ENCODE assay signal across 13 cellular contexts in the genomic region with DNA sequence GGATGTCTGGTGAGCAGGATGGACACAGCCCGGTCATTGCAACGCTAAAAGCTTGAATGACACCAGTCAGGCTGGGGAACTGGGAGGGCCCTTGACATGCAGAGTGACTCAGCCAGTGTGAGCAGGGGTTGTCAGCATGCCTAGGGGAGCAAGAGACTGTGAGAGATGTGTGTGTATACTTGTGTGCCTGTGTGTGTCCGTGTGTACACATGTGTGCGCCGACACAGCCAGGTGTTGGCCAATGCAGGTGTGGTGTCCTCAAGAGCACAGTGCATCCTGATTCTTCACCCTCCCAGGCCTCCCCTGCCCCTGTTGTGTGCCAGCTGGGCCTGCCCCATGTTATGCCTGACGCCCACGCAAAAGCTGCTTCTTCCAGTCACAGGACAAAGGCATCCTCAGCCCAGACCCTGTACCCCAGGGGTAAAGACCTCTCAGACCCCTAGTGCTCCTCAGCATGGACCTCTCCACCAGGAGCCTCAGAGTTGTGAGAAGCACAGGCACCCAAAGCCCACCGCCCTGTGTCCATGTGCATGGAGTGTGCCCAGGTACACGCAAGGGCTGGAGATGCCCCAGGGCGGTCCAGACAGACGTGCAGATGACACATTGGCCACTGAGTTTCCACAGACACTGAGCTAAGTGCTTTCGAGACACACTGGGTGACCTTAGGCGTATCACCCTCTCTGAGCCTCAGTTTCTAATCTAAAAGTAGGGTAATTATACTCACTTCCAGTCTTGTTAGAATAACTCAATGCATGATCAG. TPM values are rescaled to one million over a fixed set of nuclear protein-coding genes. Genes with fewer than 3 reads are reported as not detected.
A peak's percentile ranks its signal among the peaks of the same experiment; 100 is the strongest.
DNase-seq lines count a peak whose midpoint lies in the region; ATAC-seq and TF ChIP-seq lines count a peak whose summit lies in the region.
"Had no signal": no experiment of that assay in that cellular context is flagged by ENCODE, and none has a peak within 500 bp of the region (broad histone marks: within the 10 kb centered on the region; RNA-seq: fewer than 3 reads in every experiment).

No MANE protein-coding gene starts in this region.

- dilution Hi-C loops in IMR-90 (cut with HindIII; ENCODE audit: low sequenced_read_pairs, unreplicated experiment) = no loop called here
- dilution Hi-C loops in mammary epithelial cell (cut with HindIII; ENCODE audit: low sequenced_read_pairs) = loop anchor here (5.0 kb wide), 5 partner anchors 34 to 284 kb away; no protein-coding TSS in a partner anchor

- H3K27me3 ChIP-seq in IMR-90 (ENCODE audit: control insufficient read depth, insufficient read depth, low read length) (no peaks in the 10 kb centered on the region), mammary epithelial cell (ENCODE audit: insufficient read depth, low read length) (no peaks in the 10 kb centered on the region)
- H3K27me3 ChIP-seq in naive thymus-derived CD4-positive, alpha-beta T cell (ENCODE audit: control insufficient read depth in 2 of 2, insufficient read depth in 2 of 2, low read length in 2 of 2) = no peaks in the 10 kb centered on the region

- peaks cover 34% of the 10 kb centered on the region for H3K36me3 Mint-ChIP-seq in Calu3 (ENCODE audit: insufficient read depth, unreplicated experiment)
- H3K36me3 Mint-ChIP-seq in naive thymus-derived CD4-positive, alpha-beta T cell = no peaks in the 10 kb centered on the region

- H3K9me3 ChIP-seq in IMR-90 (ENCODE audit: control insufficient read depth, insufficient read depth, low read length) (no peaks in the 10 kb centered on the region), mammary epithelial cell (replicated peaks; ENCODE audit: insufficient read depth, low read length) (no peaks in the 10 kb centered on the region)
- H3K9me3 ChIP-seq in naive thymus-derived CD4-positive, alpha-beta T cell (ENCODE audit: control insufficient read depth in 2 of 3, low read length in 3 of 3) = no peaks in the 10 kb centered on the region

- no TSS peak for BruUV-seq in Calu3 (replicated peaks; lab: Mats Ljungman, UMichigan)
- BruUV-seq in IMR-90 (replicated peaks; lab: Mats Ljungman, UMichigan) = no TSS peak
- no TSS peak for BruUV-seq in mammary epithelial cell (replicated peaks; lab: Mats Ljungman, UMichigan)

- no peaks in the 10 kb centered on the region; a peak in 1 of 4 replicates for H3K79me1 ChIP-seq in IMR-90 (ENCODE audit: low read depth in 1 of 2, low read length in 2 of 2)

- intact Hi-C loops in Calu3 (cut with micrococcal nuclease; ENCODE audit: unreplicated experiment) = loop anchor here (5.0 kb wide), 1 partner anchor 44 kb away; the partner anchor contains the start of gene RBCK1
- intact Hi-C loops in IMR-90 (cut with micrococcal nuclease) = no loop called here
- intact Hi-C loops in mammary epithelial cell (cut with micrococcal nuclease) = no loop called here
- intact Hi-C loops in naive thymus-derived CD4-positive, alpha-beta T cell (cut with micrococcal nuclease) = no loop called here

- H3K23ac ChIP-seq in IMR-90 (ENCODE audit: low read depth, low read length) = peak overlapping the region; percentile 3; the same call in 1 of the 2 replicates

- CTCF ChIA-PET in Calu3 (lab: Charles Lee) = interaction anchor here (1.4 to 2.5 kb wide), 6 partner anchors 9 to 68 kb away, joined by 3 to 15 read pairs (median 7); no protein-coding TSS in a partner anchor
- CTCF ChIA-PET in IMR-90 (lab: Yijun Ruan, JAX) = interaction anchor here (1.4 kb wide), 1 partner anchor 9 kb away, joined by 9 read pairs; no protein-coding TSS in a partner anchor
- CTCF ChIA-PET in mammary epithelial cell (lab: Charles Lee; ENCODE audit: low non-redundant PET) = interaction anchor here (0.7 to 1.4 kb wide), 3 partner anchors 19 to 68 kb away, joined by 3 to 6 read pairs (median 5); no protein-coding TSS in a partner anchor
- CTCF ChIA-PET in naive thymus-derived CD4-positive, alpha-beta T cell (lab: Charles Lee) = no interaction called here

- H4K8ac ChIP-seq in IMR-90 (ENCODE audit: low read depth in 2 of 2, low read length in 2 of 2) = peak overlapping the region; percentile 24 to 45

- no peaks in the 10 kb centered on the region for H3K36me3 ChIP-seq in IMR-90 (ENCODE audit: control insufficient read depth, insufficient read depth, low read length)
- H3K36me3 ChIP-seq in mammary epithelial cell (ENCODE audit: insufficient read depth, low read length) = no peaks in the 10 kb centered on the region
- H3K36me3 ChIP-seq in naive thymus-derived CD4-positive, alpha-beta T cell (ENCODE audit: control insufficient read depth in 2 of 3, insufficient read depth in 3 of 3, low read length in 3 of 3) = no peaks in the 10 kb centered on the region

- peaks cover 14% of the 10 kb centered on the region for H3K9me1 ChIP-seq in IMR-90 (ENCODE audit: insufficient read depth, low read length)

- no peak overlapping the region for H3K4me3 Mint-ChIP-seq in Calu3 (ENCODE audit: low read depth, unreplicated experiment)
- H3K4me3 Mint-ChIP-seq in naive thymus-derived CD4-positive, alpha-beta T cell = no peak overlapping the region

- H3K4me1 Mint-ChIP-seq in Calu3 (ENCODE audit: low read depth, unreplicated experiment) = peaks cover 61% of the 10 kb centered on the region
- peaks cover 19 to 48% (median 43%) of the 10 kb centered on the region in 7 donors for H3K4me1 Mint-ChIP-seq in naive thymus-derived CD4-positive, alpha-beta T cell

- H2AK5ac ChIP-seq in IMR-90 (ENCODE audit: low read depth, low read length) = peak overlapping the region; percentile 77

- POLR2A ChIA-PET in IMR-90 (lab: Charles Lee; ENCODE audit: unreplicated experiment) = no interaction called here
- POLR2A ChIA-PET in naive thymus-derived CD4-positive, alpha-beta T cell (lab: Charles Lee) = interaction anchor here (0.8 kb wide), 1 partner anchor 44 kb away, joined by 5 read pairs; no protein-coding TSS in a partner anchor

- H2BK120ac ChIP-seq in IMR-90 (ENCODE audit: low read depth, low read length) = peak overlapping the region; percentile 82

- H3K79me2 ChIP-seq in mammary epithelial cell (ENCODE audit: insufficient read depth, low read length) = no peaks in the 10 kb centered on the region

- peak overlapping the region; percentile 1 for H2AK9ac ChIP-seq in IMR-90 (replicated peaks; ENCODE audit: low read depth, low read length, poor library complexity)

- peak overlapping the region; percentile 64 for H2AFZ ChIP-seq in IMR-90 (replicated peaks; ENCODE audit: low read length, poor library complexity)
- peak overlapping the region; percentile 24 for H2AFZ ChIP-seq in mammary epithelial cell (ENCODE audit: low read depth, low read length)

- TF ChIP-seq RAD21 in IMR-90 (IDR thresholded peaks at IDR 0.05; ENCODE audit: low read length) = no peak

- H3K27ac ChIP-seq in IMR-90 (ENCODE audit: insufficient read depth, low read length) (no peak overlapping the region), mammary epithelial cell (ENCODE audit: insufficient read depth, low read depth, low read length) (peak overlapping the region; percentile 31)
- H3K27ac ChIP-seq in naive thymus-derived CD4-positive, alpha-beta T cell (ENCODE audit: low read depth, low read length) = no peak overlapping the region

- H2BK5ac ChIP-seq in IMR-90 (ENCODE audit: low read depth, low read length, poor library complexity, severe bottlenecking) = peak overlapping the region; percentile 18

- in situ Hi-C loops in IMR-90 (cut with MboI; ENCODE audit: low sequenced_read_pairs) = no loop called here
- in situ Hi-C loops in mammary epithelial cell (cut with MboI; ENCODE audit: low sequenced_read_pairs in 2 of 2) = no loop called here

- H3K4me1 ChIP-seq in IMR-90 (ENCODE audit: control insufficient read depth, insufficient read depth, low read length) (peaks cover 26% of the 10 kb centered on the region), mammary epithelial cell (ENCODE audit: insufficient read depth, low read length) (peaks cover 49% of the 10 kb centered on the region)
- H3K4me1 ChIP-seq in naive thymus-derived CD4-positive, alpha-beta T cell (ENCODE audit: control insufficient read depth in 2 of 2, insufficient read depth in 2 of 2, low read length in 2 of 2) = peaks cover 0 to 20% of the 10 kb centered on the region in 2 donors

- H3K18ac ChIP-seq in IMR-90 (ENCODE audit: low read depth, low read length) = no peak overlapping the region

- peak overlapping the region; percentile 71 for H3K4ac ChIP-seq in IMR-90 (ENCODE audit: low read depth, low read length)

- H3K9me3 Mint-ChIP-seq in Calu3 (ENCODE audit: low read depth, unreplicated experiment) = peaks cover under 1% of the 10 kb centered on the region
- H3K9me3 Mint-ChIP-seq in naive thymus-derived CD4-positive, alpha-beta T cell = no peaks in the 10 kb centered on the region

- no peak for TF ChIP-seq POLR2A in IMR-90 (IDR thresholded peaks at IDR 0.05; ENCODE audit: low read depth, low read length)

- TF ChIP-seq CTCF in Calu3 (IDR thresholded peaks at IDR 0.05; ENCODE audit: unreplicated experiment) (no peak), IMR-90 (conservative IDR thresholded peaks at IDR 0.05; ENCODE audit: low read depth, low read length) (no peak), mammary epithelial cell (conservative IDR thresholded peaks at IDR 0.05 in 1 of 2, IDR thresholded peaks at IDR 0.05 in 1 of 2; ENCODE audit: extremely low read depth in 1 of 2, insufficient read depth in 1 of 2, low read depth in 1 of 2, low read length in 2 of 2) (no peak)

- peak; percentile 40 for DNase-seq in Calu3
- peak; percentile 36 for DNase-seq in IMR-90
- peak; percentile 74 for DNase-seq in mammary epithelial cell
- no peak for DNase-seq in naive thymus-derived CD4-positive, alpha-beta T cell
- DNase-seq in UCSD-AML1 (lab: John Stamatoyannopoulos, UW; ENCODE audit: unreplicated experiment) = no peak
- DNase-seq in SKM-1 (lab: John Stamatoyannopoulos, UW; ENCODE audit: unreplicated experiment) = no peak
- DNase-seq in hypothalamus (lab: John Stamatoyannopoulos, UW) = no peak
- DNase-seq: H7; NCI-H2171 treated with DMSO at 0.1 percent for 48 hours; stimulated activated CD4-positive, alpha-beta T cell treated with anti-CD3 and anti-CD28 coated beads, Interleukin-2, amount 100 ng/mL, for 48 hours; stimulated activated naive CD4-positive, alpha-beta T cell treated with Interleukin-2 at 50 U/mL for 16 hours; T-helper 9 cell had no signal

- peak overlapping the region; percentile 97 for H3K27ac Mint-ChIP-seq in Calu3 (ENCODE audit: unreplicated experiment)
- peak overlapping the region in 4 of 9 donors; percentile 34 to 96 (median 66) for H3K27ac Mint-ChIP-seq in naive thymus-derived CD4-positive, alpha-beta T cell
- H3K27ac Mint-ChIP-seq: progenitor cell of endocrine pancreas had no signal

- peak overlapping the region; percentile 81 for H3K14ac ChIP-seq in IMR-90 (replicated peaks; ENCODE audit: low read depth, low read length)

- H2BK20ac ChIP-seq in IMR-90 (ENCODE audit: low read depth, low read length) = peak overlapping the region; percentile 61

- H3K4me3 ChIP-seq in IMR-90 (ENCODE audit: insufficient read depth, low read depth, low read length) (no peak overlapping the region), mammary epithelial cell (replicated peaks in 1 of 3; ENCODE audit: insufficient read depth in 1 of 3, low read depth in 2 of 3, low read length in 3 of 3) (no peak overlapping the region)
- H3K4me3 ChIP-seq in naive thymus-derived CD4-positive, alpha-beta T cell (ENCODE audit: low read length) = no peak overlapping the region

- 0 out of 2 replicates have a peak overlapping the region, but pooled peaks have one; percentile 8 for H4K5ac ChIP-seq in IMR-90 (ENCODE audit: low read depth, low read length)

- 0 out of 2 replicates have a peak overlapping the region, but pooled peaks have one; percentile 22 for H3K9ac ChIP-seq in IMR-90 (ENCODE audit: low read depth, low read length)
- no peak overlapping the region for H3K9ac ChIP-seq in mammary epithelial cell (ENCODE audit: insufficient read depth, low read length)

- H3K56ac ChIP-seq in IMR-90 (ENCODE audit: extremely low read depth, insufficient read depth, low read length) = no peak overlapping the region; the same call in 1 of the 2 replicates

- ATAC-seq in IMR-90 (ENCODE audit: low read depth) = no peak
- ATAC-seq in naive thymus-derived CD4-positive, alpha-beta T cell = peak; percentile 36

- H4K91ac ChIP-seq in IMR-90 (ENCODE audit: insufficient read depth, low read depth, low read length) = peak overlapping the region; percentile 88

- H4K20me1 ChIP-seq in IMR-90 (ENCODE audit: insufficient read depth, low read length) (no peaks in the 10 kb centered on the region), mammary epithelial cell (ENCODE audit: insufficient read depth, low read length) (no peaks in the 10 kb centered on the region)

- H2BK15ac ChIP-seq in IMR-90 (ENCODE audit: low read depth, low read length) = peak overlapping the region; percentile 95; the same call in 2 of the 3 replicates

- 88% methylated on average over 11 of the region's 13 CpGs; no CpG with 5 or more reads in 1 of the 2 experiments for WGBS in IMR-90 (ENCODE audit: extremely low coverage in 2 of 2, insufficient read length in 1 of 2), 2 experiments
- 54% methylated on average over 12 of the region's 13 CpGs for WGBS in mammary epithelial cell (ENCODE audit: low coverage, missing lambda C conversion rate)

- no peak overlapping the region for H3K4me2 ChIP-seq in IMR-90 (ENCODE audit: low read depth, low read length)
- peak overlapping the region; percentile 45 for H3K4me2 ChIP-seq in mammary epithelial cell (ENCODE audit: insufficient read depth, low read depth, low read length)

- H3K27me3 Mint-ChIP-seq in Calu3 (ENCODE audit: unreplicated experiment) = no peaks in the 10 kb centered on the region
- no peaks in the 10 kb centered on the region for H3K27me3 Mint-ChIP-seq in naive thymus-derived CD4-positive, alpha-beta T cell

RNA-seq across cellular contexts. Expression of gene NRSN2, which starts 16.6 kb away (rescaled TPM):
- total RNA-seq in Calu3 (2022) (0.42 and 0.51 TPM in 2 replicates), IMR-90 (2012; rRNA removed) (9.9 and 17.5 TPM in 2 replicates), mammary epithelial cell (10 to 100 TPM; 16.9 to 48.3 TPM)
- polyA plus RNA-seq in IMR-90 (2012; rRNA removed) (75.1 and 101 TPM in 2 replicates), mammary epithelial cell (26.7 TPM)
- 67.5 and 73.6 TPM in 2 replicates for polyA plus RNA-seq in IMR-90 (2012; cell fraction: cytosol; rRNA removed)
- polyA plus RNA-seq in IMR-90 (2012; cell fraction: nucleus; rRNA removed; ENCODE audit: low replicate concordance) = 35.0 and 62.6 TPM in 2 replicates
- polyA minus RNA-seq in mammary epithelial cell = 13.6 TPM
- 1 to 10 TPM in 3 of 5 experiments, under 1 TPM in 2; 0.24 to 2.1 (median 1.3) TPM for total RNA-seq in naive thymus-derived CD4-positive, alpha-beta T cell
- 1 to 10 TPM; 1.3 to 1.8 TPM for polyA plus RNA-seq in naive thymus-derived CD4-positive, alpha-beta T cell

RNA-seq across cellular contexts. Expression of gene TRIB3, which starts 17.1 kb away (rescaled TPM):
- total RNA-seq in Calu3 (2022) = 47.2 and 53.0 TPM in 2 replicates
- total RNA-seq in IMR-90 (2012; rRNA removed) = 15.0 and 18.5 TPM in 2 replicates
- 23.2 and 23.4 TPM in 2 replicates for polyA plus RNA-seq in IMR-90 (2012; rRNA removed)
- polyA plus RNA-seq in IMR-90 (2012; cell fraction: cytosol; rRNA removed) = 15.9 and 35.9 TPM in 2 replicates
- polyA plus RNA-seq in IMR-90 (2012; cell fraction: nucleus; rRNA removed; ENCODE audit: low replicate concordance) = 13.3 and 22.2 TPM in 2 replicates
- 100 to 1,000 TPM; 238 to 248 TPM for total RNA-seq in mammary epithelial cell
- polyA plus RNA-seq in mammary epithelial cell = 117 TPM
- polyA minus RNA-seq in mammary epithelial cell = 43.1 TPM
- 10 to 100 TPM in 1 of 5 experiments, 1 to 10 TPM in 4; 2.4 to 27.7 (median 9.4) TPM for total RNA-seq in naive thymus-derived CD4-positive, alpha-beta T cell
- 10 to 100 TPM; 12.6 to 16.0 TPM for polyA plus RNA-seq in naive thymus-derived CD4-positive, alpha-beta T cell

RNA-seq across cellular contexts. Expression of gene SOX12, which starts 38.1 kb away (rescaled TPM):
- total RNA-seq in Calu3 (2022) = 13.6 and 14.5 TPM in 2 replicates
- total RNA-seq in IMR-90 (2012; rRNA removed) = 1.1 TPM in 2 replicates
- polyA plus RNA-seq in IMR-90 (2012; rRNA removed) = 6.2 and 6.4 TPM in 2 replicates
- polyA plus RNA-seq in IMR-90 (2012; cell fraction: cytosol; rRNA removed) = 9.7 and 10.0 TPM in 2 replicates
- 15.8 and 22.6 TPM in 2 replicates for polyA plus RNA-seq in IMR-90 (2012; cell fraction: nucleus; rRNA removed; ENCODE audit: low replicate concordance)
- total RNA-seq in mammary epithelial cell = 1 to 10 TPM; 3.7 to 6.2 TPM
- polyA plus RNA-seq in mammary epithelial cell = 2.0 TPM
- 1.3 TPM for polyA minus RNA-seq in mammary epithelial cell
- 10 to 100 TPM in 3 of 5 experiments, 1 to 10 TPM in 2; 4.6 to 15.1 (median 12.3) TPM for total RNA-seq in naive thymus-derived CD4-positive, alpha-beta T cell
- 1 to 10 TPM in 1 of 2 donors, under 1 TPM in 1; 0.89 to 1.3 TPM for polyA plus RNA-seq in naive thymus-derived CD4-positive, alpha-beta T cell

RNA-seq across cellular contexts. Expression of gene RBCK1, which starts 44.6 kb away (rescaled TPM):
- total RNA-seq in Calu3 (2022) (142 and 144 TPM in 2 replicates), IMR-90 (2012; rRNA removed) (29.2 and 29.9 TPM in 2 replicates), mammary epithelial cell (100 to 1,000 TPM; 106 to 235 TPM)
- polyA plus RNA-seq in IMR-90 (2012; rRNA removed) (84.2 and 89.4 TPM in 2 replicates), mammary epithelial cell (68.3 TPM)
- polyA plus RNA-seq in IMR-90 (2012; cell fraction: cytosol; rRNA removed) = 51.3 and 95.8 TPM in 2 replicates
- polyA plus RNA-seq in IMR-90 (2012; cell fraction: nucleus; rRNA removed; ENCODE audit: low replicate concordance) = 154 and 323 TPM in 2 replicates
- 119 TPM for polyA minus RNA-seq in mammary epithelial cell
- 100 to 1,000 TPM in 1 of 5 experiments, 10 to 100 TPM in 4; 70.3 to 153 (median 96.9) TPM for total RNA-seq in naive thymus-derived CD4-positive, alpha-beta T cell
- polyA plus RNA-seq in naive thymus-derived CD4-positive, alpha-beta T cell = 10 to 100 TPM; 80.1 to 98.1 TPM

Comparison
In these comparisons a context has a peak if more than half of its experiments do, and no peak if none do; other contexts are left out.
1. DNase-seq: peak in Calu3 (single experiment), IMR-90 (single experiment) and mammary epithelial cell (single experiment); none in naive thymus-derived CD4-positive, alpha-beta T cell (0 of 9), UCSD-AML1 (single experiment), SKM-1 (single experiment) and hypothalamus (0 of 51).